ENCODE assay signal across 19 cellular contexts in genomic region chr20:4455996-4456395, GRCh38.
A peak's percentile ranks its signal among the peaks of the same experiment; 100 is the strongest.
DNase-seq lines count a peak whose midpoint lies in the region; ATAC-seq and TF ChIP-seq lines count a peak whose summit lies in the region.
"Had no signal": no experiment of that assay in that cellular context is flagged by ENCODE, and none has a peak within 500 bp of the region (broad histone marks: within the 10 kb centered on the region; RNA-seq: fewer than 3 reads in every experiment).

No MANE protein-coding gene starts in this region.

- 96 to 97% methylated on average over 4 of the region's 4 CpGs for WGBS in endodermal cell (ENCODE audit: insufficient coverage in 1 of 2, insufficient read length in 1 of 2), 2 experiments
- WGBS in lung, 2 donors, result 86 to 91% methylated on average over 4 of the region's 4 CpGs

- H3K9me3 Mint-ChIP-seq in Caco-2 (ENCODE audit: unreplicated experiment), result peaks cover 18% of the 10 kb centered on the region
- H3K9me3 Mint-ChIP-seq in GM23338, result peaks cover 3% of the 10 kb centered on the region; the same call in 2 of the 3 replicates
- H3K9me3 Mint-ChIP-seq in endodermal cell, result peaks cover 18% of the 10 kb centered on the region

- no peaks in the 10 kb centered on the region for H4K20me1 ChIP-seq in GM23338 (replicated peaks; ENCODE audit: insufficient read depth)
- H4K20me1 ChIP-seq: BLaER1 treated with 17β-estradiol and CSF1 and Interleukin-3, amounts not matched to agents 10 nM and 100 nM had no signal

- H3K27ac ChIP-seq in GM23338 (ENCODE audit: low read depth), result no peak overlapping the region
- H3K27ac ChIP-seq in endodermal cell (ENCODE audit: low read depth, low read length), result no peak overlapping the region
- H3K27ac ChIP-seq in lung (ENCODE audit: low read depth in 1 of 2, low read length in 1 of 2), result no peak overlapping the region
- H3K27ac ChIP-seq: BLaER1 treated with 17β-estradiol and CSF1 and Interleukin-3, amounts not matched to agents 10 nM and 100 nM had no signal

- peak overlapping the region; percentile 53; the same call in 1 of the 2 replicates for H2AFZ ChIP-seq in GM23338

- CTCF ChIA-PET in Caco-2 (lab: Charles Lee), result no interaction called here

- H3K4me2 ChIP-seq in GM23338, result no peak overlapping the region
- H3K4me2 ChIP-seq: BLaER1 treated with 17β-estradiol and CSF1 and Interleukin-3, amounts not matched to agents 10 nM and 100 nM had no signal

- ATAC-seq in GM23338, result no peak
- no peak for ATAC-seq in lung (ENCODE audit: insufficient read depth, low FRiP score)
- no peak for ATAC-seq in GM21825 (IDR thresholded peaks at IDR 0.05; ENCODE audit: unreplicated experiment)
- ATAC-seq: CD8-positive, alpha-beta T cell; HepG2 had no signal

- H3K4me3 Mint-ChIP-seq in Caco-2 (ENCODE audit: unreplicated experiment), result no peak overlapping the region
- H3K4me3 Mint-ChIP-seq in GM23338, result no peak overlapping the region
- H3K4me3 Mint-ChIP-seq in endodermal cell, result no peak overlapping the region
- H3K4me3 Mint-ChIP-seq: B cell; CD8-positive, alpha-beta T cell; HFFc6; IgD-negative memory B cell had no signal

- H3K36me3 Mint-ChIP-seq in Caco-2 (ENCODE audit: insufficient read depth, unreplicated experiment) (no peaks in the 10 kb centered on the region), GM23338 (ENCODE audit: low read depth) (peaks cover 5% of the 10 kb centered on the region; the same call in 2 of the 3 replicates), endodermal cell (ENCODE audit: low read depth) (peaks cover 2% of the 10 kb centered on the region)
- H3K36me3 Mint-ChIP-seq: CD8-positive, alpha-beta T cell had no signal

- peaks cover 6% of the 10 kb centered on the region; the same call in 1 of the 2 replicates for H3K9me2 ChIP-seq in GM23338 (ENCODE audit: insufficient read depth)

- peaks cover 49% of the 10 kb centered on the region for H3K4me1 ChIP-seq in Caco-2
- H3K4me1 ChIP-seq in GM23338 (ENCODE audit: insufficient read depth), result peaks cover 10% of the 10 kb centered on the region
- peaks cover 10% of the 10 kb centered on the region for H3K4me1 ChIP-seq in endodermal cell (ENCODE audit: control insufficient read depth, insufficient read depth, low read length)
- H3K4me1 ChIP-seq in lung (ENCODE audit: control insufficient read depth in 2 of 2, insufficient read depth in 2 of 2, low read length in 2 of 2), result peaks cover 0 to 2% of the 10 kb centered on the region in 2 donors

- DNase-seq in Caco-2 (no peak), GM23338 (ENCODE audit: low spot score) (no peak), endodermal cell (no peak), lung (ENCODE audit: low spot score) (peak; percentile 4), glomerular visceral epithelial cell (ENCODE audit: extremely low spot score) (no peak)
- no peak for DNase-seq in activated naive CD4-positive, alpha-beta T cell (lab: John Stamatoyannopoulos, UW)
- DNase-seq: CD8-positive, alpha-beta T cell; DMS 273 treated with DMSO at 0.1 percent for 48 hours; DMS53; DND-41; EL; GOT3; H7; HFFc6 had no signal

- H3K27me3 ChIP-seq in Caco-2 (replicated peaks; ENCODE audit: control insufficient read depth, insufficient read depth, low read length) (no peaks in the 10 kb centered on the region), GM23338 (ENCODE audit: insufficient read depth) (no peaks in the 10 kb centered on the region), endodermal cell (ENCODE audit: control insufficient read depth, insufficient read depth, low read length, poor library complexity, severe bottlenecking) (no peaks in the 10 kb centered on the region), lung (ENCODE audit: control insufficient read depth, insufficient read depth) (no peaks in the 10 kb centered on the region)
- H3K27me3 ChIP-seq: BLaER1 treated with 17β-estradiol and CSF1 and Interleukin-3, amounts not matched to agents 10 nM and 100 nM had no signal

- H3K27me3 Mint-ChIP-seq in Caco-2 (ENCODE audit: insufficient read depth, unreplicated experiment) (no peaks in the 10 kb centered on the region), GM23338 (ENCODE audit: insufficient read depth, low read depth, poor library complexity) (peaks cover 3% of the 10 kb centered on the region), endodermal cell (ENCODE audit: insufficient read depth) (no peaks in the 10 kb centered on the region)

- POLR2A ChIA-PET in Caco-2 (lab: Charles Lee), result no interaction called here

- H3K9me3 ChIP-seq in Caco-2, result peaks cover 11% of the 10 kb centered on the region; the same call in 1 of the 2 replicates
- H3K9me3 ChIP-seq in endodermal cell (ENCODE audit: control insufficient read depth, low read length), result peaks cover 18% of the 10 kb centered on the region
- no peaks in the 10 kb centered on the region for H3K9me3 ChIP-seq in lung (ENCODE audit: control insufficient read depth in 2 of 2, insufficient read depth in 1 of 2, low read length in 1 of 2)

- H3K36me3 ChIP-seq in Caco-2 (ENCODE audit: control insufficient read depth, insufficient read depth, low read length) (no peaks in the 10 kb centered on the region), GM23338 (ENCODE audit: insufficient read depth) (no peaks in the 10 kb centered on the region), endodermal cell (ENCODE audit: control insufficient read depth, insufficient read depth, low read length) (no peaks in the 10 kb centered on the region), lung (ENCODE audit: control insufficient read depth in 2 of 2, insufficient read depth in 2 of 2, low read length in 2 of 2) (no peaks in the 10 kb centered on the region)
- H3K36me3 ChIP-seq: BLaER1 treated with 17β-estradiol and CSF1 and Interleukin-3, amounts not matched to agents 10 nM and 100 nM had no signal

- intact Hi-C loops in Caco-2 (cut with micrococcal nuclease; ENCODE audit: unreplicated experiment), result no loop called here

- BruUV-seq in Caco-2 (replicated peaks; lab: Mats Ljungman, UMichigan), result no TSS peak

- H3K9ac ChIP-seq in endodermal cell (ENCODE audit: extremely low read depth, low read length, poor library complexity, severe bottlenecking), result no peak overlapping the region
- H3K9ac ChIP-seq: BLaER1 treated with 17β-estradiol and CSF1 and Interleukin-3, amounts not matched to agents 10 nM and 100 nM had no signal

- H3K27ac Mint-ChIP-seq in Caco-2 (ENCODE audit: unreplicated experiment), result peak overlapping the region; percentile 14
- H3K27ac Mint-ChIP-seq in GM23338, result no peak overlapping the region
- H3K27ac Mint-ChIP-seq in endodermal cell, result no peak overlapping the region
- H3K27ac Mint-ChIP-seq: B cell; CD8-positive, alpha-beta T cell; HFFc6; IgD-negative memory B cell had no signal

- H3K4me1 Mint-ChIP-seq in Caco-2 (ENCODE audit: low read depth, unreplicated experiment), result peaks cover 23% of the 10 kb centered on the region
- H3K4me1 Mint-ChIP-seq in GM23338, result peaks cover 20% of the 10 kb centered on the region
- peaks cover 26% of the 10 kb centered on the region for H3K4me1 Mint-ChIP-seq in endodermal cell
- H3K4me1 Mint-ChIP-seq: B cell, IgD-negative memory B cell had no signal

- H3K79me2 ChIP-seq in GM23338 (replicated peaks; ENCODE audit: insufficient read depth), result no peaks in the 10 kb centered on the region

- no peak for TF ChIP-seq CTCF in Caco-2 (IDR thresholded peaks at IDR 0.05; ENCODE audit: insufficient read depth in 1 of 2, low read depth in 1 of 2, low read length in 1 of 2, severe bottlenecking in 1 of 2, unreplicated experiment in 1 of 2)
- no peak for TF ChIP-seq CTCF in GM23338 (conservative IDR thresholded peaks at IDR 0.05; ENCODE audit: low read depth in 2 of 2)
- TF ChIP-seq CTCF in endodermal cell (conservative IDR thresholded peaks at IDR 0.05), result no peak
- no peak for TF ChIP-seq CTCF in lung (IDR thresholded peaks at IDR 0.05; ENCODE audit: control extremely low read depth, extremely low read depth)

- H3F3A ChIP-seq in GM23338 (replicated peaks; ENCODE audit: low read depth), result no peaks in the 10 kb centered on the region

- H3K4me3 ChIP-seq in Caco-2 (ENCODE audit: low read depth, low read length) (no peak overlapping the region), GM23338 (no peak overlapping the region), endodermal cell (ENCODE audit: low read length) (peak overlapping the region; percentile 59), lung (no peak overlapping the region)
- H3K4me3 ChIP-seq: BLaER1 treated with 17β-estradiol and CSF1 and Interleukin-3, amounts not matched to agents 10 nM and 100 nM had no signal

TF ChIP-seq in GM23338, 12 proteins besides CTCF, POLR2A, EP300 and RAD21 (continues in another document):
- TF ChIP-seq REST (IDR thresholded peaks at IDR 0.05; ENCODE audit: unreplicated experiment) (no peak), ZNF331 (CRISPR knock-in tag; IDR thresholded peaks at IDR 0.05; ENCODE audit: low read depth) (no peak), EZH2phosphoT487 (IDR thresholded peaks at IDR 0.05; ENCODE audit: unreplicated experiment) (no peak), EZH2 (IDR thresholded peaks at IDR 0.05; ENCODE audit: low read depth, unreplicated experiment) (no peak)
